9 cellular contexts compared by ENCODE assay signal in genomic region chr18:10230072-10230471, GRCh38.
A peak's percentile ranks its signal among the peaks of the same experiment; 100 is the strongest.
DNase-seq lines count a peak whose midpoint lies in the region; TF ChIP-seq lines count a peak whose summit lies in the region.
"Had no signal": no experiment of that assay in that cellular context is flagged by ENCODE, and none has a peak within 500 bp of the region (broad histone marks: within the 10 kb centered on the region; RNA-seq: fewer than 3 reads in every experiment).

No MANE protein-coding gene starts in this region.

- H3K27ac ChIP-seq in SK-N-SH (ENCODE audit: low read depth in 2 of 2, low read length in 1 of 2) (no peak overlapping the region), dorsolateral prefrontal cortex (no peak overlapping the region)

- H3K4me3 ChIP-seq in SK-N-SH (ENCODE audit: low read depth in 2 of 2, low read length in 1 of 2): no peak overlapping the region
- H3K4me3 ChIP-seq in fibroblast of mammary gland (ENCODE audit: control insufficient read depth, low read depth, low read length): no peak overlapping the region
- no peak overlapping the region for H3K4me3 ChIP-seq in dorsolateral prefrontal cortex

- no peak for TF ChIP-seq RAD21 in SK-N-SH (IDR thresholded peaks at IDR 0.05; ENCODE audit: low read length)

- H3K36me3 ChIP-seq in SK-N-SH (replicated peaks in 1 of 2; ENCODE audit: control insufficient read depth in 1 of 2, insufficient read depth in 2 of 2, low read length in 1 of 2): no peaks in the 10 kb centered on the region

- H3K9ac ChIP-seq in SK-N-SH: no peak overlapping the region

- H3K4me1 ChIP-seq in SK-N-SH (ENCODE audit: control insufficient read depth in 1 of 2, insufficient read depth in 2 of 2, low read depth in 1 of 2, low read length in 1 of 2): peaks cover 0 to 2% of the 10 kb centered on the region in 2 experiments; a peak in 2 of 4 replicates

- POLR2A ChIA-PET in SK-N-SH (lab: Yijun Ruan, JAX): no interaction called here

- CTCF ChIA-PET in SK-N-SH (lab: Yijun Ruan, JAX): no interaction called here

- TF ChIP-seq CTCF in SK-N-SH (IDR thresholded peaks at IDR 0.05) (peak; percentile 41; the same call in 1 of the 2 replicates), fibroblast of mammary gland (conservative IDR thresholded peaks at IDR 0.05; ENCODE audit: control insufficient read depth, insufficient read depth, low read depth, low read length) (peak; percentile 47), dorsolateral prefrontal cortex (IDR thresholded peaks at IDR 0.05 in 54 of 56, conservative IDR thresholded peaks at IDR 0.05 in 2 of 56; ENCODE audit: low read depth in 1 of 56, partially characterized antibody in 56 of 56) (no peak)

- H3K27me3 ChIP-seq in SK-N-SH (ENCODE audit: insufficient read depth) (no peaks in the 10 kb centered on the region), dorsolateral prefrontal cortex (no peaks in the 10 kb centered on the region)

- H3F3A ChIP-seq in SK-N-SH (replicated peaks; ENCODE audit: insufficient read depth): peaks cover 8% of the 10 kb centered on the region

- H3K4me2 ChIP-seq in SK-N-SH: no peak overlapping the region

- H3K9me3 ChIP-seq in SK-N-SH: peaks cover 4% of the 10 kb centered on the region; the same call in 1 of the 2 replicates

- no peaks in the 10 kb centered on the region for H4K20me1 ChIP-seq in SK-N-SH (ENCODE audit: insufficient read depth)

- H3K9me2 ChIP-seq in SK-N-SH: no peaks in the 10 kb centered on the region

- 62% methylated on average over 2 of the region's 3 CpGs for WGBS in SK-N-SH (ENCODE audit: low lambda C conversion rate)

- H2AFZ ChIP-seq in SK-N-SH (ENCODE audit: low read depth): no peak overlapping the region

- no peaks in the 10 kb centered on the region for H3K79me2 ChIP-seq in SK-N-SH (ENCODE audit: insufficient read depth)

- DNase-seq in AG08395 (ENCODE audit: low spot score) (peak; percentile 84), H4 (ENCODE audit: low spot score) (peak; percentile 84), SK-N-SH (no peak), fibroblast of mammary gland (ENCODE audit: low read depth) (peak; percentile 92), dorsolateral prefrontal cortex (no peak), NCI-H524 treated with DMSO at 0.1 percent for 48 hours (lab: John Stamatoyannopoulos, UW) (no peak), 8988T (no peak), COR-L47 (lab: John Stamatoyannopoulos, UW) (no peak)
- DNase-seq: stimulated activated CD8-positive, alpha-beta memory T cell treated with anti-CD3 and anti-CD28 coated beads, Interleukin-4, amount 100 ng/mL, for 48 hours had no signal

- TF ChIP-seq EP300 in SK-N-SH (IDR thresholded peaks at IDR 0.05; ENCODE audit: borderline replicate concordance in 1 of 2, low read depth in 1 of 2, low read length in 1 of 2): no peak

- intact Hi-C loops in dorsolateral prefrontal cortex (cut with DNase I): loop anchor here in 1 of 2 donors (10.0 kb wide), 1 partner anchor 165 kb away; no protein-coding TSS in a partner anchor

TF ChIP-seq in SK-N-SH, 30 proteins besides CTCF, POLR2A, EP300 and RAD21 (continues in another document):
- TF ChIP-seq, protein P1, sequence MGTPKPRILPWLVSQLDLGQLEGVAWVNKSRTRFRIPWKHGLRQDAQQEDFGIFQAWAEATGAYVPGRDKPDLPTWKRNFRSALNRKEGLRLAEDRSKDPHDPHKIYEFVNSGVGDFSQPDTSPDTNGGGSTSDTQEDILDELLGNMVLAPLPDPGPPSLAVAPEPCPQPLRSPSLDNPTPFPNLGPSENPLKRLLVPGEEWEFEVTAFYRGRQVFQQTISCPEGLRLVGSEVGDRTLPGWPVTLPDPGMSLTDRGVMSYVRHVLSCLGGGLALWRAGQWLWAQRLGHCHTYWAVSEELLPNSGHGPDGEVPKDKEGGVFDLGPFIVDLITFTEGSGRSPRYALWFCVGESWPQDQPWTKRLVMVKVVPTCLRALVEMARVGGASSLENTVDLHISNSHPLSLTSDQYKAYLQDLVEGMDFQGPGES (IDR thresholded peaks at IDR 0.05; ENCODE audit: low read depth, low read length): no peak
- TF ChIP-seq NRF1 (IDR thresholded peaks at IDR 0.05; ENCODE audit: low read depth, low read length) (no peak), MEF2A (IDR thresholded peaks at IDR 0.05; ENCODE audit: borderline replicate concordance, low read depth) (no peak), PBX3 (IDR thresholded peaks at IDR 0.05) (peak; percentile 75), TAF1 (IDR thresholded peaks at IDR 0.05; ENCODE audit: borderline replicate concordance, low read depth, low read length) (no peak), RFX5 (IDR thresholded peaks at IDR 0.05; ENCODE audit: low read length) (no peak), MXI1 (IDR thresholded peaks at IDR 0.05; ENCODE audit: low read depth, low read length) (no peak), FOXM1 (IDR thresholded peaks at IDR 0.05; ENCODE audit: low read depth) (no peak), RCOR1 (IDR thresholded peaks at IDR 0.05; ENCODE audit: low read length) (no peak), ELF1 (IDR thresholded peaks at IDR 0.05) (no peak), EZH2phosphoT487 (IDR thresholded peaks at IDR 0.05; ENCODE audit: borderline replicate concordance, low read depth) (no peak), POLR2AphosphoS5 (IDR thresholded peaks at IDR 0.05; ENCODE audit: low read depth, low read length) (no peak), USF1 (IDR thresholded peaks at IDR 0.05; ENCODE audit: borderline replicate concordance, low read depth) (no peak), FOXJ3 (CRISPR knock-in tag; IDR thresholded peaks at IDR 0.05) (no peak), USF2 (IDR thresholded peaks at IDR 0.05; ENCODE audit: borderline replicate concordance, low read depth, low read length) (no peak), GABPA (IDR thresholded peaks at IDR 0.05; ENCODE audit: low read depth) (no peak), TEAD4 (IDR thresholded peaks at IDR 0.05; ENCODE audit: borderline replicate concordance, insufficient read depth) (no peak), FOSL2 (IDR thresholded peaks at IDR 0.05; ENCODE audit: borderline replicate concordance, low read depth) (peak; percentile 62; the same call in 1 of the 2 replicates), REST (IDR thresholded peaks at IDR 0.05; ENCODE audit: low read depth, low read length) (no peak), RXRA (IDR thresholded peaks at IDR 0.05; ENCODE audit: borderline replicate concordance, low read depth) (no peak), JUND (IDR thresholded peaks at IDR 0.05) (peak; percentile 54; the same call in 1 of the 2 replicates), YY1 (IDR thresholded peaks at IDR 0.05; ENCODE audit: low read depth) (peak; percentile 71; the same call in 1 of the 2 replicates), TCF12 (IDR thresholded peaks at IDR 0.05) (peak; percentile 51; the same call in 1 of the 2 replicates)
- TF ChIP-seq, protein P2, sequence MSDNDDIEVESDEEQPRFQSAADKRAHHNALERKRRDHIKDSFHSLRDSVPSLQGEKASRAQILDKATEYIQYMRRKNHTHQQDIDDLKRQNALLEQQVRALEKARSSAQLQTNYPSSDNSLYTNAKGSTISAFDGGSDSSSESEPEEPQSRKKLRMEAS (IDR thresholded peaks at IDR 0.05; ENCODE audit: low read depth): no peak

Comparison
In these comparisons a context has a peak if more than half of its experiments do, and no peak if none do; other contexts are left out.
1. DNase-seq: peak in AG08395 (single experiment), H4 (single experiment) and fibroblast of mammary gland (single experiment); none in SK-N-SH (single experiment), dorsolateral prefrontal cortex (0 of 10), NCI-H524 treated with DMSO at 0.1 percent for 48 hours (single experiment), 8988T (single experiment) and COR-L47 (single experiment).
2. CTCF ChIP-seq: peak in SK-N-SH (single experiment) and fibroblast of mammary gland (single experiment); none in dorsolateral prefrontal cortex (0 of 56).